13 cellular contexts compared by ENCODE assay signal in genomic region chr2:176997792-176998169, GRCh38.
A peak's percentile ranks its signal among the peaks of the same experiment; 100 is the strongest.
DNase-seq lines count a peak whose midpoint lies in the region; ATAC-seq lines count a peak whose summit lies in the region.
"Had no signal": no experiment of that assay in that cellular context is flagged by ENCODE, and none has a peak within 500 bp of the region (broad histone marks: within the 10 kb centered on the region; RNA-seq: fewer than 3 reads in every experiment).

No MANE protein-coding gene starts in this region.

- H2BK5ac ChIP-seq in mesenchymal stem cell (ENCODE audit: low read depth, low read length, poor library complexity, severe bottlenecking), result no peak overlapping the region
- H2BK5ac ChIP-seq in mesendoderm (ENCODE audit: low read length), result no peak overlapping the region

- H3K4me1 ChIP-seq in mesenchymal stem cell (ENCODE audit: control insufficient read depth, insufficient read depth, low read depth, low read length), result no peaks in the 10 kb centered on the region
- peaks cover 8% of the 10 kb centered on the region for H3K4me1 ChIP-seq in mesendoderm (ENCODE audit: control insufficient read depth, low read depth, low read length)

- H2BK120ac ChIP-seq in mesenchymal stem cell (ENCODE audit: low read depth, low read length) (no peak overlapping the region), mesendoderm (ENCODE audit: low read depth, low read length) (no peak overlapping the region)

- H3K56ac ChIP-seq in mesendoderm (ENCODE audit: low read length), result no peak overlapping the region

- H2BK12ac ChIP-seq in mesenchymal stem cell (ENCODE audit: low read length in 2 of 2), result no peak overlapping the region

- H3K79me1 ChIP-seq in mesenchymal stem cell (replicated peaks; ENCODE audit: low read length, poor library complexity, severe bottlenecking), result no peaks in the 10 kb centered on the region
- H3K79me1 ChIP-seq in mesendoderm (ENCODE audit: low read length), result no peaks in the 10 kb centered on the region

- WGBS in mesenchymal stem cell, result 84% methylated on average over 1 of the region's 1 CpG
- no CpG with 5 or more reads among the region's 1 CpG for WGBS in mesendoderm (ENCODE audit: extremely low coverage, insufficient coverage, low lambda C conversion rate)

- H3K36me3 ChIP-seq in mesenchymal stem cell (ENCODE audit: control insufficient read depth in 1 of 2, insufficient read depth in 2 of 2, low read depth in 1 of 2, low read length in 2 of 2) (no peaks in the 10 kb centered on the region), mesendoderm (ENCODE audit: control insufficient read depth, insufficient read depth, low read length) (no peaks in the 10 kb centered on the region)

- ATAC-seq in GM18508 (IDR thresholded peaks at IDR 0.05; ENCODE audit: insufficient read depth, unreplicated experiment) (peak; percentile 7), GM21528 (IDR thresholded peaks at IDR 0.05; ENCODE audit: low FRiP score, unreplicated experiment) (peak; percentile 32), HG03103 (IDR thresholded peaks at IDR 0.05; ENCODE audit: low read depth, unreplicated experiment) (peak; percentile 6)

- H3K27ac ChIP-seq in mesenchymal stem cell (ENCODE audit: low read length, poor library complexity, severe bottlenecking) (no peak overlapping the region), mesendoderm (ENCODE audit: low read depth, low read length) (no peak overlapping the region)

- peak overlapping the region; percentile 60 for H4K91ac ChIP-seq in mesenchymal stem cell (ENCODE audit: low read length)

- no peak overlapping the region for H3K4me3 ChIP-seq in mesenchymal stem cell (ENCODE audit: insufficient read depth in 1 of 2, low read depth in 1 of 2, low read length in 2 of 2)
- H3K4me3 ChIP-seq in mesendoderm (ENCODE audit: low read length), result no peak overlapping the region
- H3K4me3 ChIP-seq: skin epidermis had no signal

- no peaks in the 10 kb centered on the region for H3K27me3 ChIP-seq in mesenchymal stem cell (ENCODE audit: control insufficient read depth in 1 of 2, insufficient read depth in 1 of 2, low read length in 2 of 2)
- H3K27me3 ChIP-seq in mesendoderm (ENCODE audit: insufficient read depth, low read length, poor library complexity), result no peaks in the 10 kb centered on the region

- no peak overlapping the region for H2AFZ ChIP-seq in mesenchymal stem cell (ENCODE audit: low read depth, low read length)

- no peaks in the 10 kb centered on the region for H3K79me2 ChIP-seq in mesendoderm (ENCODE audit: control insufficient read depth, insufficient read depth, low read length)

- H4K8ac ChIP-seq in mesenchymal stem cell (ENCODE audit: low read length) (no peak overlapping the region), mesendoderm (ENCODE audit: low read depth, low read length) (no peak overlapping the region)

- DNase-seq in mesenchymal stem cell (no peak), head of caudate nucleus (no peak), mesendoderm (no peak), SIG-M5 treated with dmso at 0.1 percent for 504 hours (lab: John Stamatoyannopoulos, UW; ENCODE audit: unreplicated experiment) (no peak)
- DNase-seq: activated CD4-positive, CD25-positive, alpha-beta regulatory T cell treated with anti-CD3 and anti-CD28 coated beads, Interleukin-2, amount 50 U/mL, for 72 hours; activated naive CD4-positive, alpha-beta T cell treated with anti-CD3 and anti-CD28 coated beads for 36 hours; COR-L47; cortex of kidney; islet precursor cell had no signal

- H2AK5ac ChIP-seq in mesenchymal stem cell (ENCODE audit: low read length, severe bottlenecking), result no peak overlapping the region
- H2AK5ac ChIP-seq in mesendoderm (ENCODE audit: low read length), result no peak overlapping the region

- no peak overlapping the region for H3K23ac ChIP-seq in mesenchymal stem cell (ENCODE audit: low read length in 2 of 2)
- H3K23ac ChIP-seq in mesendoderm (ENCODE audit: low read length), result no peak overlapping the region

- no peak overlapping the region for H3K9ac ChIP-seq in mesenchymal stem cell (ENCODE audit: low read length)
- no peak overlapping the region for H3K9ac ChIP-seq in mesendoderm (ENCODE audit: low read length)

- no peaks in the 10 kb centered on the region for H3K9me3 ChIP-seq in mesenchymal stem cell (ENCODE audit: control insufficient read depth, low read length)

- intact Hi-C loops in head of caudate nucleus (cut with DNase I), result no loop called here

- no peak overlapping the region for H3K18ac ChIP-seq in mesenchymal stem cell (ENCODE audit: low read depth in 1 of 2, low read length in 2 of 2)
- no peak overlapping the region for H3K18ac ChIP-seq in mesendoderm (ENCODE audit: low read length)

- H2BK15ac ChIP-seq in mesenchymal stem cell (ENCODE audit: low read depth, poor library complexity, severe bottlenecking), result no peak overlapping the region
- H2BK15ac ChIP-seq in mesendoderm (replicated peaks; ENCODE audit: low read depth), result no peak overlapping the region

- no peak overlapping the region for H3K14ac ChIP-seq in mesenchymal stem cell (ENCODE audit: low read length in 2 of 2)

- H3K4me2 ChIP-seq in mesenchymal stem cell (ENCODE audit: low read length, poor library complexity, severe bottlenecking) (no peak overlapping the region), mesendoderm (ENCODE audit: low read length) (no peak overlapping the region)

- H4K5ac ChIP-seq in mesendoderm (ENCODE audit: low read length), result no peak overlapping the region

- H3K4ac ChIP-seq in mesenchymal stem cell (ENCODE audit: low read depth in 1 of 2, low read length in 2 of 2) (no peak overlapping the region), mesendoderm (ENCODE audit: low read depth, low read length) (no peak overlapping the region)
